9 cellular contexts compared by ENCODE assay signal in the genomic region with DNA sequence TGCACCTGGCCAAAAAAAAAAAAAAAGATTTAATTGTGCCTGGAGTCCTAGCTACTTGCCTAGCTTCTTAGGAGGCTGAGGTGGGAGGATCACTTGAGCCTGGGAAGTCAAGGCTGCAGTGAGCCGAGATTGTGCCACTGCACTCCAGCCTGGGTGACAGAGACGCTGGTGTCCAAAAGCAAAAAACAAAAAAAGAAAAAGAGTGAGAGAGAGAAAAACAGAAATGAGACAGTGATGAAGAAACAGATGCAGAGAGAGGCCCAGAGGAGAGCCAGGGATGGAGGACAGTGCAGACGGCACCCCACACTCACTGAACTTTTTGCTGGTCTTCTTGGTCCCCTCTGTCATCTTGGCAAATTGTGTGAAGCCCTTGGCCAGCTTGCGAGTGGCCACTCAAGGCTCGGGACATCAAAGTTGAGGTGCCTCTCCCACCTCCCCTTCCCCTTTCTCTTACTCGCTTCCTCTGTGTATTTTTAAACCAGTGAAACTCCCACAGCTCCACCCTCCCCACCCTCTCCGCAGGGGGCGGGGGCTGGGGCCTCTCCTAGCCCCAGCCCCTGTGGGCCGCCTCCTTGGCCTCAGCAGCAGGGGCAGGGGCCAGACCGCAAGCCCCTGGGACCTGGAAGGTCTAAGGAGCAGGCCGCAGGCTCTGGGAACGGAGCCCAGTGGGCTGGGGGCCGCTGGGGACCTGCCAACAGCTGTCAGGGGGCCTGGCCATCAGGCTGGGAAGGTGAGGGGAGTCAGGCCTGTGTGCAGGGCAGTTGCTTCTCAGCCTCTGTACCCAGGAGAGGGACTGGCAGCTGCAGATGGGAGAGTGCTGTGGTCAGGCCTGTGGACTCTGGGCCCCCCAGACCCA. TPM values are rescaled to one million over a fixed set of nuclear protein-coding genes. Genes with fewer than 3 reads are reported as not detected.
DNase-seq lines count a peak whose midpoint lies in the region; ATAC-seq, FAIRE-seq and TF ChIP-seq lines count a peak whose summit lies in the region.
"Had no signal": no experiment of that assay in that cellular context is flagged by ENCODE, and none has a peak within 500 bp of the region (broad histone marks: within the 10 kb centered on the region; RNA-seq: fewer than 3 reads in every experiment).

A gene with protein sequence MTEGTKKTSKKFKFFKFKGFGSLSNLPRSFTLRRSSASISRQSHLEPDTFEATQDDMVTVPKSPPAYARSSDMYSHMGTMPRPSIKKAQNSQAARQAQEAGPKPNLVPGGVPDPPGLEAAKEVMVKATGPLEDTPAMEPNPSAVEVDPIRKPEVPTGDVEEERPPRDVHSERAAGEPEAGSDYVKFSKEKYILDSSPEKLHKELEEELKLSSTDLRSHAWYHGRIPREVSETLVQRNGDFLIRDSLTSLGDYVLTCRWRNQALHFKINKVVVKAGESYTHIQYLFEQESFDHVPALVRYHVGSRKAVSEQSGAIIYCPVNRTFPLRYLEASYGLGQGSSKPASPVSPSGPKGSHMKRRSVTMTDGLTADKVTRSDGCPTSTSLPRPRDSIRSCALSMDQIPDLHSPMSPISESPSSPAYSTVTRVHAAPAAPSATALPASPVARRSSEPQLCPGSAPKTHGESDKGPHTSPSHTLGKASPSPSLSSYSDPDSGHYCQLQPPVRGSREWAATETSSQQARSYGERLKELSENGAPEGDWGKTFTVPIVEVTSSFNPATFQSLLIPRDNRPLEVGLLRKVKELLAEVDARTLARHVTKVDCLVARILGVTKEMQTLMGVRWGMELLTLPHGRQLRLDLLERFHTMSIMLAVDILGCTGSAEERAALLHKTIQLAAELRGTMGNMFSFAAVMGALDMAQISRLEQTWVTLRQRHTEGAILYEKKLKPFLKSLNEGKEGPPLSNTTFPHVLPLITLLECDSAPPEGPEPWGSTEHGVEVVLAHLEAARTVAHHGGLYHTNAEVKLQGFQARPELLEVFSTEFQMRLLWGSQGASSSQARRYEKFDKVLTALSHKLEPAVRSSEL (minus strand): TSS at position 387 of the 856 bp plus-strand sequence. CDS start 39 bp downstream, at position 348.

- no peaks in the 10 kb centered on the region for H3K27me3 Mint-ChIP-seq in activated naive CD8-positive, alpha-beta T cell treated with anti-CD3 and anti-CD28 coated beads for 36 hours
- no peaks in the 10 kb centered on the region for H3K27me3 Mint-ChIP-seq in memory B cell

- POLR2A ChIA-PET in A549 (lab: Yijun Ruan, JAX): no interaction called here

- H3K9me3 Mint-ChIP-seq in activated naive CD8-positive, alpha-beta T cell treated with anti-CD3 and anti-CD28 coated beads for 36 hours: no peaks in the 10 kb centered on the region
- no peaks in the 10 kb centered on the region for H3K9me3 Mint-ChIP-seq in memory B cell

- peak within 1 kb of the TSS; percentile 97 for H3K27ac Mint-ChIP-seq in activated naive CD8-positive, alpha-beta T cell treated with anti-CD3 and anti-CD28 coated beads for 36 hours
- H3K27ac Mint-ChIP-seq in memory B cell: peak within 1 kb of the TSS; percentile 90

- H3K36me3 ChIP-seq in uterus: no peaks in the 10 kb centered on the region

- CTCF ChIA-PET in A549 (lab: Yijun Ruan, JAX): interaction anchor here (0.5 to 12.1 kb wide), 14 partner anchors 8 to 340 kb away, joined by 3 to 157 read pairs (median 3); a partner anchor contains a TSS

- H3K27ac ChIP-seq in A549: peak within 1 kb of the TSS; percentile 48 to 71; a peak in 5 of 6 replicates
- H3K27ac ChIP-seq in uterus: peak within 1 kb of the TSS; percentile 55 to 60
- H3K27ac ChIP-seq: C4-2B had no signal

- DNase-seq in A549 (ENCODE audit: low read depth in 1 of 2, low spot score in 1 of 2) (no peak), NOMO-1 treated with DMSO at 0.1 percent for 48 hours (lab: John Stamatoyannopoulos, UW; ENCODE audit: unreplicated experiment) (peak; percentile 79), memory B cell (ENCODE audit: low spot score in 2 of 2) (no peak), uterus (no peak), COLO668 (lab: John Stamatoyannopoulos, UW; ENCODE audit: unreplicated experiment) (no peak), NCI-H2107 (lab: John Stamatoyannopoulos, UW) (no peak)
- DNase-seq in activated naive CD8-positive, alpha-beta T cell treated with anti-CD3 and anti-CD28 coated beads for 36 hours: peak; percentile 67

- H3K4me1 ChIP-seq in A549 (peaks cover 9% of the 10 kb centered on the region; the same call in 2 of the 3 replicates), uterus (no peaks in the 10 kb centered on the region)

- WGBS in A549 (ENCODE audit: missing lambda C conversion rate): 79% methylated on average over 13 of the region's 13 CpGs

- no peak within 1 kb of the TSS; the same call in 2 of the 3 replicates for H3K4me2 ChIP-seq in A549

- H3K4me3 ChIP-seq in A549 (no peak within 1 kb of the TSS), uterus (no peak within 1 kb of the TSS)

- FAIRE-seq in A549 (lab: Jason Lieb, UNC): no peak

- H3K27me3 ChIP-seq in uterus: no peaks in the 10 kb centered on the region

- peak in 1 of 2 experiments; percentile 10; a peak in 2 of 6 replicates for ATAC-seq in A549
- ATAC-seq in GM19463 (IDR thresholded peaks at IDR 0.05; ENCODE audit: unreplicated experiment): peak; percentile 34
- peak; percentile 54 for ATAC-seq in memory B cell (ENCODE audit: low read depth)

- no peak for TF ChIP-seq CTCF in A549 (IDR thresholded peaks at IDR 0.05)
- no peak for TF ChIP-seq CTCF in uterus (IDR thresholded peaks at IDR 0.05)

- intact Hi-C loops in uterus (cut with DNase I; ENCODE audit: low total_unique reads): no loop called here

- no peak for TF ChIP-seq RAD21 in A549 (conservative IDR thresholded peaks at IDR 0.05 in 1 of 2, IDR thresholded peaks at IDR 0.05 in 1 of 2)

- no peaks in the 10 kb centered on the region for H3K9me3 ChIP-seq in A549
- H3K9me3 ChIP-seq in uterus: no peaks in the 10 kb centered on the region

- peaks cover 52% of the 10 kb centered on the region for H3K4me1 Mint-ChIP-seq in activated naive CD8-positive, alpha-beta T cell treated with anti-CD3 and anti-CD28 coated beads for 36 hours
- H3K4me1 Mint-ChIP-seq in memory B cell: peaks cover 22% of the 10 kb centered on the region

- peak within 1 kb of the TSS; percentile 98 for H3K4me3 Mint-ChIP-seq in activated naive CD8-positive, alpha-beta T cell treated with anti-CD3 and anti-CD28 coated beads for 36 hours
- peak within 1 kb of the TSS; percentile 98 for H3K4me3 Mint-ChIP-seq in memory B cell

- H3K36me3 Mint-ChIP-seq in activated naive CD8-positive, alpha-beta T cell treated with anti-CD3 and anti-CD28 coated beads for 36 hours: peaks cover 20% of the 10 kb centered on the region
- H3K36me3 Mint-ChIP-seq in memory B cell: peaks cover 8% of the 10 kb centered on the region

- TF ChIP-seq EP300 in A549 (IDR thresholded peaks at IDR 0.05): no peak

- no peak for TF ChIP-seq POLR2A in A549 (IDR thresholded peaks at IDR 0.05; ENCODE audit: low read length)
- no peak for TF ChIP-seq POLR2A in uterus (IDR thresholded peaks at IDR 0.05)

TF ChIP-seq in A549, 52 proteins besides CTCF, POLR2A, EP300 and RAD21:
- TF ChIP-seq BHLHE40 (IDR thresholded peaks at IDR 0.05; ENCODE audit: low read depth, low read length): no peak
- no peak for TF ChIP-seq ZC3H11A (IDR thresholded peaks at IDR 0.05)
- no peak for TF ChIP-seq EHF (CRISPR knock-in tag; IDR thresholded peaks at IDR 0.05)
- no peak for TF ChIP-seq FOXS1 (CRISPR knock-in tag; IDR thresholded peaks at IDR 0.05)
- TF ChIP-seq, protein P1, sequence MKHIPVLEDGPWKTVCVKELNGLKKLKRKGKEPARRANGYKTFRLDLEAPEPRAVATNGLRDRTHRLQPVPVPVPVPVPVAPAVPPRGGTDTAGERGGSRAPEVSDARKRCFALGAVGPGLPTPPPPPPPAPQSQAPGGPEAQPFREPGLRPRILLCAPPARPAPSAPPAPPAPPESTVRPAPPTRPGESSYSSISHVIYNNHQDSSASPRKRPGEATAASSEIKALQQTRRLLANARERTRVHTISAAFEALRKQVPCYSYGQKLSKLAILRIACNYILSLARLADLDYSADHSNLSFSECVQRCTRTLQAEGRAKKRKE (CRISPR knock-in tag; IDR thresholded peaks at IDR 0.05; ENCODE audit: low read depth): no peak
- no peak for TF ChIP-seq EHMT2 (IDR thresholded peaks at IDR 0.05; ENCODE audit: low read depth)
- no peak for TF ChIP-seq RNF2 (IDR thresholded peaks at IDR 0.05; ENCODE audit: borderline replicate concordance, low read depth)
- TF ChIP-seq, protein P2, sequence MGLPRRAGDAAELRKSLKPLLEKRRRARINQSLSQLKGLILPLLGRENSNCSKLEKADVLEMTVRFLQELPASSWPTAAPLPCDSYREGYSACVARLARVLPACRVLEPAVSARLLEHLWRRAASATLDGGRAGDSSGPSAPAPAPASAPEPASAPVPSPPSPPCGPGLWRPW (IDR thresholded peaks at IDR 0.05): no peak
- TF ChIP-seq RFX5 (IDR thresholded peaks at IDR 0.05): no peak
- no peak for TF ChIP-seq HOXA7 (CRISPR knock-in tag; IDR thresholded peaks at IDR 0.05)
- TF ChIP-seq KDM1A (IDR thresholded peaks at IDR 0.05; ENCODE audit: low read depth): no peak
- TF ChIP-seq CBX2 (IDR thresholded peaks at IDR 0.05; ENCODE audit: borderline replicate concordance, low read depth): no peak
- TF ChIP-seq ESRRA (IDR thresholded peaks at IDR 0.05; ENCODE audit: borderline replicate concordance, low read length): no peak
- TF ChIP-seq, protein P3, sequence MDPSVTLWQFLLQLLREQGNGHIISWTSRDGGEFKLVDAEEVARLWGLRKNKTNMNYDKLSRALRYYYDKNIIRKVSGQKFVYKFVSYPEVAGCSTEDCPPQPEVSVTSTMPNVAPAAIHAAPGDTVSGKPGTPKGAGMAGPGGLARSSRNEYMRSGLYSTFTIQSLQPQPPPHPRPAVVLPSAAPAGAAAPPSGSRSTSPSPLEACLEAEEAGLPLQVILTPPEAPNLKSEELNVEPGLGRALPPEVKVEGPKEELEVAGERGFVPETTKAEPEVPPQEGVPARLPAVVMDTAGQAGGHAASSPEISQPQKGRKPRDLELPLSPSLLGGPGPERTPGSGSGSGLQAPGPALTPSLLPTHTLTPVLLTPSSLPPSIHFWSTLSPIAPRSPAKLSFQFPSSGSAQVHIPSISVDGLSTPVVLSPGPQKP (IDR thresholded peaks at IDR 0.05; ENCODE audit: low read depth, low read length): no peak

RNA-seq across cellular contexts. Expression of the gene that starts here (rescaled TPM):
- polyA plus RNA-seq in A549 (2011; rRNA removed): 0.06 and 0.11 TPM in 2 replicates
- polyA plus RNA-seq in A549 (2012; cell fraction: cytosol; rRNA removed): 0.04 and 0.12 TPM in 2 replicates
- polyA plus RNA-seq in A549 (2012; cell fraction: nucleus; rRNA removed): 0.12 TPM in 1 of 2 replicates, not detected in the other
- polyA plus RNA-seq in A549 (2017; fragmentation: RNase III; extraction: RNeasy Plus Mini Kit Qiagen cat#74134 plus additional on column Dnase treatment): 0.04 to 0.08 TPM (median 0.06 TPM) in 3 replicates
- polyA minus RNA-seq in A549 (2011; rRNA and poly(A)+ RNA removed): 0.33 TPM in 1 of 2 replicates, not detected in the other
- 10 to 100 TPM; 20.4 to 21.5 TPM for total RNA-seq in activated naive CD8-positive, alpha-beta T cell treated with anti-CD3 and anti-CD28 coated beads for 36 hours
- total RNA-seq in uterus: 10 to 100 TPM in 3 of 4 donors, 1 to 10 TPM in 1; 3.6 to 38.1 (median 19.8) TPM

Comparison
In these comparisons a context has a peak if more than half of its experiments do, and no peak if none do; other contexts are left out.
1. DNase-seq: peak in NOMO-1 treated with DMSO at 0.1 percent for 48 hours (single experiment) and activated naive CD8-positive, alpha-beta T cell treated with anti-CD3 and anti-CD28 coated beads for 36 hours (single experiment); none in A549 (0 of 2), memory B cell (0 of 2), uterus (0 of 2), COLO668 (single experiment) and NCI-H2107 (single experiment).